ENCODE assay signal across 23 cellular contexts in genomic region chr6:13523826-13524622, GRCh38. TPM values are rescaled to one million over a fixed set of nuclear protein-coding genes. Genes with fewer than 3 reads are reported as not detected.
DNase-seq lines count a peak whose midpoint lies in the region; ATAC-seq, FAIRE-seq and TF ChIP-seq lines count a peak whose summit lies in the region.
"Had no signal": no experiment of that assay in that cellular context is flagged by ENCODE, and none has a peak within 500 bp of the region (broad histone marks: within the 10 kb centered on the region; RNA-seq: fewer than 3 reads in every experiment).

No MANE protein-coding gene starts in this region.

- peak overlapping the region; percentile 99 for H3K27ac ChIP-seq in OCI-LY7 (ENCODE audit: low read depth, low read length, poor library complexity, severe bottlenecking)
- peak overlapping the region; percentile 81 for H3K27ac ChIP-seq in right cardiac atrium (ENCODE audit: low read length)
- H3K27ac ChIP-seq in spleen = peak overlapping the region in 6 of 8 donors; percentile 47 to 95 (median 76)
- no peak overlapping the region for H3K27ac ChIP-seq in small intestine (ENCODE audit: low read depth in 1 of 2, low read length in 1 of 2)
- H3K27ac ChIP-seq: esophagus squamous epithelium, HL-60 had no signal

- no TSS peak for BruUV-seq in OCI-LY7 (replicated peaks; lab: Mats Ljungman, UMichigan)

- H3K36me3 ChIP-seq in OCI-LY7 (ENCODE audit: insufficient read depth, low read length) = no peaks in the 10 kb centered on the region
- no peaks in the 10 kb centered on the region for H3K36me3 ChIP-seq in spleen
- no peaks in the 10 kb centered on the region for H3K36me3 ChIP-seq in small intestine (ENCODE audit: control insufficient read depth in 2 of 2, insufficient read depth in 2 of 2, low read length in 2 of 2)
- H3K36me3 ChIP-seq: esophagus squamous epithelium had no signal

- H3K4me1 ChIP-seq in OCI-LY7 (ENCODE audit: insufficient read depth, low read length, poor library complexity, severe bottlenecking) = peaks cover 61% of the 10 kb centered on the region
- peaks cover 2% of the 10 kb centered on the region for H3K4me1 ChIP-seq in right cardiac atrium (ENCODE audit: control insufficient read depth, insufficient read depth, low read length)
- H3K4me1 ChIP-seq in spleen = peaks cover 14 to 65% (median 46%) of the 10 kb centered on the region in 6 donors
- H3K4me1 ChIP-seq in small intestine (ENCODE audit: control insufficient read depth in 2 of 2, insufficient read depth in 1 of 2, low read depth in 1 of 2, low read length in 1 of 2) = peaks cover 0 to 2% of the 10 kb centered on the region in 2 donors

- H3K79me2 ChIP-seq in OCI-LY7 (ENCODE audit: insufficient read depth, low read depth, low read length) = no peaks in the 10 kb centered on the region

- H3K4me2 ChIP-seq in OCI-LY7 (ENCODE audit: low read length) = peak overlapping the region; percentile 44

- POLR2A ChIA-PET in OCI-LY7 (lab: Charles Lee) = interaction anchor here (0.6 to 1.6 kb wide), 10 partner anchors 8 to 1142 kb away, joined by 3 to 13 read pairs (median 4); partner anchors contain the start of gene NOL7

- no peaks in the 10 kb centered on the region for H3K9me3 ChIP-seq in OCI-LY7 (ENCODE audit: low read length)
- H3K9me3 ChIP-seq in right cardiac atrium (ENCODE audit: control insufficient read depth, low read length) = no peaks in the 10 kb centered on the region
- no peaks in the 10 kb centered on the region for H3K9me3 ChIP-seq in spleen
- no peaks in the 10 kb centered on the region for H3K9me3 ChIP-seq in small intestine (ENCODE audit: control insufficient read depth, low read depth)
- H3K9me3 ChIP-seq: esophagus squamous epithelium had no signal

- 76% methylated on average over 11 of the region's 11 CpGs for WGBS in right cardiac atrium
- 70 to 80% (median 74%) methylated on average over 11 of the region's 11 CpGs for WGBS in spleen, 5 donors
- WGBS in small intestine, 3 donors = 82 to 92% (median 89%) methylated on average over 11 of the region's 11 CpGs

- TF ChIP-seq CTCF in OCI-LY7 (conservative IDR thresholded peaks at IDR 0.05; ENCODE audit: low read length) (no peak), spleen (IDR thresholded peaks at IDR 0.05 in 8 of 11, conservative IDR thresholded peaks at IDR 0.05 in 3 of 11) (no peak)

- H3K4me3 ChIP-seq in OCI-LY7 (ENCODE audit: low read depth, low read length, poor library complexity, severe bottlenecking) = no peak overlapping the region
- no peak overlapping the region for H3K4me3 ChIP-seq in right cardiac atrium (ENCODE audit: low read length)
- H3K4me3 ChIP-seq in spleen = no peak overlapping the region
- no peak overlapping the region for H3K4me3 ChIP-seq in small intestine (ENCODE audit: low read depth in 1 of 2, low read length in 2 of 2)
- H3K4me3 ChIP-seq: esophagus squamous epithelium, skin epidermis had no signal

- peak overlapping the region; percentile 89 for H2AFZ ChIP-seq in OCI-LY7 (ENCODE audit: low read length)

- DNase-seq in NCI-H524 (lab: John Stamatoyannopoulos, UW) = peak; percentile 41 to 72
- DNase-seq in NCI-H524 treated with DMSO at 0.1 percent for 48 hours (lab: John Stamatoyannopoulos, UW) = no peak
- peak; percentile 50 for DNase-seq in OCI-LY7 (ENCODE audit: low spot score)
- no peak for DNase-seq in right cardiac atrium
- no peak for DNase-seq in spleen
- no peak for DNase-seq in small intestine
- DNase-seq in SK-N-DZ (ENCODE audit: low spot score) = no peak
- DNase-seq in stimulated activated CD4-positive, alpha-beta T cell treated with anti-CD3 and anti-CD28 coated beads, Interleukin-2, amount 100 ng/mL, for 48 hours = no peak
- DNase-seq: activated CD8-positive, alpha-beta T cell treated with anti-CD3 and anti-CD28 coated beads for 36 hours; activated naive CD8-positive, alpha-beta T cell treated with anti-CD3 and anti-CD28 coated beads, Interleukin-2, amount 10 ng/mL, durations not matched to agents 7 days and 5 days; activated T-cell treated with anti-CD3 and anti-CD28 coated beads, Interleukin-2, amount 50 U/mL, for 72 hours; CD4-positive, alpha-beta T cell; esophagus squamous epithelium; KBM-7; NCI-H1092 treated with DMSO at 0.1 percent for 48 hours; nucleus accumbens; OCI-M1; stimulated activated naive CD4-positive, alpha-beta T cell had no signal

- ATAC-seq in right cardiac atrium = peak; percentile 15 to 34
- ATAC-seq: activated CD8-positive, alpha-beta T cell treated with anti-CD3 and anti-CD28 coated beads for 36 hours; activated T-cell treated with anti-CD3 and anti-CD28 coated beads, Interleukin-2, amount 50 U/mL, for 72 hours had no signal

- no peak for FAIRE-seq in small intestine (lab: Jason Lieb, UNC)
- FAIRE-seq: A204.1, bronchial epithelial cell, islet of Langerhans had no signal

- H3K27me3 ChIP-seq in right cardiac atrium (ENCODE audit: control insufficient read depth, insufficient read depth) = no peaks in the 10 kb centered on the region
- no peaks in the 10 kb centered on the region for H3K27me3 ChIP-seq in spleen (replicated peaks in 1 of 7)
- no peaks in the 10 kb centered on the region for H3K27me3 ChIP-seq in small intestine (ENCODE audit: control insufficient read depth in 2 of 2, insufficient read depth in 2 of 2, low read length in 2 of 2)
- H3K27me3 ChIP-seq: esophagus squamous epithelium had no signal

- CTCF ChIA-PET in OCI-LY7 (lab: Charles Lee; ENCODE audit: unreplicated experiment) = no interaction called here

- TF ChIP-seq POLR2A in spleen (IDR thresholded peaks at IDR 0.05) = no peak

- intact Hi-C loops in OCI-LY7 (cut with micrococcal nuclease; ENCODE audit: unreplicated experiment) (no loop called here), right cardiac atrium (cut with DNase I) (no loop called here), spleen (cut with DNase I; ENCODE audit: low total_unique reads) (no loop called here)

- H4K20me1 ChIP-seq in OCI-LY7 (ENCODE audit: insufficient read depth, low read length) = no peaks in the 10 kb centered on the region

- no peaks in the 10 kb centered on the region for H3K9me2 ChIP-seq in OCI-LY7 (ENCODE audit: insufficient read depth, low read length)

RNA-seq across cellular contexts. Expression of gene GFOD1, which starts 36.6 kb away (rescaled TPM):
- total RNA-seq in OCI-LY7 (2014; rRNA removed; shearing (Covaris generic)) = 19.7 and 22.6 TPM in 2 replicates
- total RNA-seq in OCI-LY7 (2022) (34.4 and 35.0 TPM in 2 replicates), right cardiac atrium (10 to 100 TPM; 51.0 to 81.7 (median 54.7) TPM), spleen (10 to 100 TPM; 16.0 to 54.0 (median 37.4) TPM)
- polyA plus RNA-seq in right cardiac atrium (30.3 TPM), spleen (1 to 10 TPM; 3.4 to 8.2 (median 4.2) TPM), small intestine (1 to 10 TPM; 1.1 to 7.3 (median 1.9) TPM)
- 4.0 and 7.0 TPM in 2 replicates for polyA plus RNA-seq in SK-N-DZ (2014; cell fraction: cytosol; rRNA removed)
- polyA plus RNA-seq in SK-N-DZ (2014; cell fraction: nucleus; rRNA removed) = 3.7 and 7.7 TPM in 2 replicates

RNA-seq across cellular contexts. Expression of gene SIRT5, which starts 50.4 kb away (rescaled TPM):
- total RNA-seq in OCI-LY7 (2014; rRNA removed; shearing (Covaris generic)) = 13.5 and 17.6 TPM in 2 replicates
- total RNA-seq in OCI-LY7 (2022) = 23.6 and 30.5 TPM in 2 replicates
- total RNA-seq in right cardiac atrium = 10 to 100 TPM; 25.5 to 39.4 (median 33.9) TPM
- polyA plus RNA-seq in right cardiac atrium = 21.5 TPM
- 10 to 100 TPM; 11.0 to 23.7 (median 18.0) TPM for total RNA-seq in spleen
- 10 to 100 TPM in 1 of 3 donors, 1 to 10 TPM in 2; 8.2 to 10.8 (median 9.1) TPM for polyA plus RNA-seq in spleen
- 10 to 100 TPM in 1 of 3 donors, 1 to 10 TPM in 2; 7.5 to 10.3 (median 7.6) TPM for polyA plus RNA-seq in small intestine
- 8.1 and 13.1 TPM in 2 replicates for polyA plus RNA-seq in SK-N-DZ (2014; cell fraction: cytosol; rRNA removed)
- polyA plus RNA-seq in SK-N-DZ (2014; cell fraction: nucleus; rRNA removed) = 11.7 and 17.4 TPM in 2 replicates

Comparison
In these comparisons a context has a peak if more than half of its experiments do, and no peak if none do; other contexts are left out.
1. DNase-seq: peak in NCI-H524 (2 of 2) and OCI-LY7 (single experiment); none in NCI-H524 treated with DMSO at 0.1 percent for 48 hours (single experiment), right cardiac atrium (0 of 3), spleen (single experiment), small intestine (single experiment), SK-N-DZ (single experiment) and stimulated activated CD4-positive, alpha-beta T cell treated with anti-CD3 and anti-CD28 coated beads, Interleukin-2, amount 100 ng/mL, for 48 hours (0 of 2).
2. H3K27ac ChIP-seq: peak in OCI-LY7 (single experiment), right cardiac atrium (single experiment) and spleen (6 of 8); none in small intestine (0 of 2).